Comparison of ENCODE assay signal across 21 cellular contexts in genomic region chr12:126464157-126464556, GRCh38.
"Had no signal": no experiment of that assay in that cellular context is flagged by ENCODE, and none has a peak within 500 bp of the region (broad histone marks: within the 10 kb centered on the region; RNA-seq: fewer than 3 reads in every experiment).

No MANE protein-coding gene starts in this region.

- H3K9me3 ChIP-seq: left ventricle myocardium inferior, pancreas, prostate gland, tibial nerve, uterus had no signal

- H3K79me2 ChIP-seq: hepatocyte had no signal

- H3K27me3 ChIP-seq: hepatocyte, pancreas, sigmoid colon, spleen, tibial nerve, uterus had no signal

- H3K4me3 ChIP-seq: hepatocyte, left ventricle myocardium inferior, lung, pancreas, prostate gland, sigmoid colon, spleen, tibial nerve, uterus had no signal

- H3K4me2 ChIP-seq: hepatocyte had no signal

- H2AFZ ChIP-seq: hepatocyte had no signal

- H3K27ac ChIP-seq: hepatocyte, left ventricle myocardium inferior, pancreas, prostate gland, sigmoid colon, spleen, tibial nerve, uterus had no signal

- H3K36me3 ChIP-seq: left ventricle myocardium inferior, pancreas, prostate gland, sigmoid colon, spleen, tibial nerve, uterus had no signal

- ATAC-seq: naive thymus-derived CD8-positive, alpha-beta T cell; pancreas; right cardiac atrium; stimulated activated effector memory CD8-positive, alpha-beta T cell treated with anti-CD3 and anti-CD28 coated beads, Interleukin-12 subunit alpha, Interleukin-12 subunit beta, amount 100 ng/mL, for 72 hours; stimulated activated naive CD8-positive, alpha-beta T cell treated with anti-CD3 and anti-CD28 coated beads, Interleukin-15, amount 100 ng/mL, for 72 hours had no signal

- H3K4me1 ChIP-seq: left ventricle myocardium inferior, pancreas, prostate gland, sigmoid colon, spleen, tibial nerve, uterus had no signal

- DNase-seq: islet precursor cell; left ventricle myocardium inferior; naive thymus-derived CD8-positive, alpha-beta T cell; nucleus accumbens; pancreas; posterior cingulate gyrus; retina; right cardiac atrium; sigmoid colon; small intestine; spleen; stimulated activated CD4-positive, alpha-beta T cell treated with anti-CD3 and anti-CD28 coated beads, Interleukin-4, amount 100 ng/mL, for 24 hours; stimulated activated naive CD4-positive, alpha-beta T cell treated with Interleukin-2 at 50 U/mL for 16 hours; stimulated activated naive CD8-positive, alpha-beta T cell treated with anti-CD3 and anti-CD28 coated beads, Interleukin-15, amount 100 ng/mL, for 72 hours; substantia nigra; uterus had no signal

- FAIRE-seq: pancreas, small intestine had no signal
